ENCODE assay signal across 17 cellular contexts in genomic region chr9:134983506-134984371, GRCh38.
DNase-seq lines count a peak whose midpoint lies in the region; ATAC-seq and TF ChIP-seq lines count a peak whose summit lies in the region.
"Had no signal": no experiment of that assay in that cellular context is flagged by ENCODE, and none has a peak within 500 bp of the region (broad histone marks: within the 10 kb centered on the region; RNA-seq: fewer than 3 reads in every experiment).

No MANE protein-coding gene starts in this region.

- no peak overlapping the region for H3K4me3 Mint-ChIP-seq in activated T-cell treated with anti-CD3 and anti-CD28 coated beads, Interleukin-2, amount 50 U/mL, for 4 hours
- no peak overlapping the region for H3K4me3 Mint-ChIP-seq in activated CD8-positive, alpha-beta memory T cell treated with anti-CD3 and anti-CD28 coated beads, Interleukin-2, amount 10 ng/mL, durations not matched to agents 7 days and 5 days
- H3K4me3 Mint-ChIP-seq: CD8-positive, alpha-beta memory T cell; IgD-negative memory B cell had no signal

- H3K9me3 Mint-ChIP-seq in activated T-cell treated with anti-CD3 and anti-CD28 coated beads, Interleukin-2, amount 50 U/mL, for 4 hours = peaks cover 11% of the 10 kb centered on the region
- peaks cover 6% of the 10 kb centered on the region for H3K9me3 Mint-ChIP-seq in activated CD8-positive, alpha-beta memory T cell treated with anti-CD3 and anti-CD28 coated beads, Interleukin-2, amount 10 ng/mL, durations not matched to agents 7 days and 5 days (ENCODE audit: low read depth)

- no peaks in the 10 kb centered on the region for H3K4me1 ChIP-seq in lower lobe of right lung
- H3K4me1 ChIP-seq in sigmoid colon = no peaks in the 10 kb centered on the region
- H3K4me1 ChIP-seq: BLaER1 treated with 17β-estradiol and CSF1 and Interleukin-3, amounts not matched to agents 10 nM and 100 nM had no signal

- CTCF ChIA-PET in activated CD8-positive, alpha-beta memory T cell treated with anti-CD3 and anti-CD28 coated beads, Interleukin-2, amount 10 ng/mL, durations not matched to agents 7 days and 5 days (lab: Charles Lee) = no interaction called here

- H3K27ac ChIP-seq in lower lobe of right lung (no peak overlapping the region), sigmoid colon (no peak overlapping the region)
- H3K27ac ChIP-seq: BLaER1 treated with 17β-estradiol and CSF1 and Interleukin-3, amounts not matched to agents 10 nM and 100 nM had no signal

- H3K36me3 Mint-ChIP-seq in activated T-cell treated with anti-CD3 and anti-CD28 coated beads, Interleukin-2, amount 50 U/mL, for 4 hours (ENCODE audit: insufficient read depth) = no peaks in the 10 kb centered on the region
- H3K36me3 Mint-ChIP-seq in activated CD8-positive, alpha-beta memory T cell treated with anti-CD3 and anti-CD28 coated beads, Interleukin-2, amount 10 ng/mL, durations not matched to agents 7 days and 5 days = peaks cover 1% of the 10 kb centered on the region

- 66 to 85% methylated on average over 14 of the region's 14 CpGs for WGBS in sigmoid colon, 2 donors

- ATAC-seq in lower lobe of right lung = peak; percentile 19 to 64
- ATAC-seq in activated T-cell treated with anti-CD3 and anti-CD28 coated beads, Interleukin-2, amount 50 U/mL, for 4 hours = no peak
- ATAC-seq in activated CD8-positive, alpha-beta memory T cell treated with anti-CD3 and anti-CD28 coated beads, Interleukin-2, amount 10 ng/mL, durations not matched to agents 7 days and 5 days = no peak
- ATAC-seq: Panc1 had no signal

- intact Hi-C loops in lower lobe of right lung (cut with DNase I) = no loop called here
- intact Hi-C loops in sigmoid colon (cut with DNase I) = no loop called here

- H3K36me3 ChIP-seq in lower lobe of right lung (no peaks in the 10 kb centered on the region), sigmoid colon (no peaks in the 10 kb centered on the region)
- H3K36me3 ChIP-seq: BLaER1 treated with 17β-estradiol and CSF1 and Interleukin-3, amounts not matched to agents 10 nM and 100 nM; MG63 had no signal

- TF ChIP-seq CTCF in lower lobe of right lung (IDR thresholded peaks at IDR 0.05) (no peak), sigmoid colon (IDR thresholded peaks at IDR 0.05) (no peak)

- no peaks in the 10 kb centered on the region for H3K4me1 Mint-ChIP-seq in activated T-cell treated with anti-CD3 and anti-CD28 coated beads, Interleukin-2, amount 50 U/mL, for 4 hours (ENCODE audit: low read depth)
- no peaks in the 10 kb centered on the region for H3K4me1 Mint-ChIP-seq in activated CD8-positive, alpha-beta memory T cell treated with anti-CD3 and anti-CD28 coated beads, Interleukin-2, amount 10 ng/mL, durations not matched to agents 7 days and 5 days
- H3K4me1 Mint-ChIP-seq: CD8-positive, alpha-beta memory T cell; IgD-negative memory B cell had no signal

- H3K4me3 ChIP-seq in lower lobe of right lung (no peak overlapping the region), sigmoid colon (no peak overlapping the region)
- H3K4me3 ChIP-seq: BLaER1 treated with 17β-estradiol and CSF1 and Interleukin-3, amounts not matched to agents 10 nM and 100 nM; MG63 had no signal

- H3K27me3 Mint-ChIP-seq in activated T-cell treated with anti-CD3 and anti-CD28 coated beads, Interleukin-2, amount 50 U/mL, for 4 hours (ENCODE audit: low read depth) = peaks cover 13% of the 10 kb centered on the region
- H3K27me3 Mint-ChIP-seq in activated CD8-positive, alpha-beta memory T cell treated with anti-CD3 and anti-CD28 coated beads, Interleukin-2, amount 10 ng/mL, durations not matched to agents 7 days and 5 days = no peaks in the 10 kb centered on the region

- no peak overlapping the region for H3K27ac Mint-ChIP-seq in activated CD8-positive, alpha-beta memory T cell treated with anti-CD3 and anti-CD28 coated beads, Interleukin-2, amount 10 ng/mL, durations not matched to agents 7 days and 5 days
- H3K27ac Mint-ChIP-seq: CD8-positive, alpha-beta memory T cell; IgD-negative memory B cell had no signal

- no peak for TF ChIP-seq POLR2A in sigmoid colon (IDR thresholded peaks at IDR 0.05)

- DNase-seq in DMS79 treated with DMSO at 0.1 percent for 48 hours (lab: John Stamatoyannopoulos, UW) = peak; percentile 81
- DNase-seq in RPMI7951 (ENCODE audit: low read depth) = peak; percentile 4
- no peak for DNase-seq in lower lobe of right lung
- DNase-seq in sigmoid colon = peak; percentile 48
- DNase-seq in activated T-cell treated with anti-CD3 and anti-CD28 coated beads, Interleukin-2, amount 50 U/mL, for 4 hours = no peak
- DNase-seq in activated CD8-positive, alpha-beta memory T cell treated with anti-CD3 and anti-CD28 coated beads, Interleukin-2, amount 10 ng/mL, durations not matched to agents 7 days and 5 days = no peak
- no peak for DNase-seq in NCI-H510A (lab: John Stamatoyannopoulos, UW)
- DNase-seq: CD8-positive, alpha-beta memory T cell; MG63; NCI-H1048; NCI-H1436; NCI-H1930; NCI-H345; NCI-H69 had no signal

- H3K27me3 ChIP-seq in lower lobe of right lung (ENCODE audit: low read depth) = peaks cover 3% of the 10 kb centered on the region
- H3K27me3 ChIP-seq in sigmoid colon = peaks cover 2 to 32% (median 5%) of the 10 kb centered on the region in 3 donors
- H3K27me3 ChIP-seq: MG63 had no signal

- no peak for TF ChIP-seq EP300 in sigmoid colon (IDR thresholded peaks at IDR 0.05)

- H3K9me3 ChIP-seq in lower lobe of right lung (peaks cover 10% of the 10 kb centered on the region), sigmoid colon (peaks cover 0 to 7% (median 2%) of the 10 kb centered on the region in 4 donors)

Comparison
In these comparisons a context has a peak if more than half of its experiments do, and no peak if none do; other contexts are left out.
1. DNase-seq: peak in DMS79 treated with DMSO at 0.1 percent for 48 hours (single experiment), RPMI7951 (single experiment) and sigmoid colon (single experiment); none in lower lobe of right lung (single experiment), activated T-cell treated with anti-CD3 and anti-CD28 coated beads, Interleukin-2, amount 50 U/mL, for 4 hours (single experiment), activated CD8-positive, alpha-beta memory T cell treated with anti-CD3 and anti-CD28 coated beads, Interleukin-2, amount 10 ng/mL, durations not matched to agents 7 days and 5 days (single experiment) and NCI-H510A (single experiment).
2. ATAC-seq: peak in lower lobe of right lung (2 of 2); none in activated T-cell treated with anti-CD3 and anti-CD28 coated beads, Interleukin-2, amount 50 U/mL, for 4 hours (0 of 2) and activated CD8-positive, alpha-beta memory T cell treated with anti-CD3 and anti-CD28 coated beads, Interleukin-2, amount 10 ng/mL, durations not matched to agents 7 days and 5 days (single experiment).